Comparison of ENCODE assay signal across 6 cellular contexts in the genomic region with DNA sequence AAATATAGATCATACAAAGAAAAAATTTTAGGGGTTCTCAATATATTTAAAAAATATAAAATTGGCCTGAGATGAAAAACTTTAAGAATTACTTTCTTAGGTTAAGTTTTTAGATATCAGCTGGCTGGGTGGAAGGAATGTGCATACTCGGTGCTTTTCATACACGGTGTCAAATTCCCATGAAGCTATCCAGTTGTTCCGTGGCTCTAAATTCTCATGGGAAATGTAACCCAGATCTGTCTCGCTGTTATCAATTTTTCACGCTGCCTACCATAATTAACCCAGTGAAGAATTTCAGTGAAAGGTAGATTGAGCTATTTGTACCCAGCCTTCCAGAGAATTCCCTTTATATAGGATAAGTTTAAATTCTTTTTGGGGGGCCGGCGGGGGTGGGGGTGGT. TPM values are rescaled to one million over a fixed set of nuclear protein-coding genes. Genes with fewer than 3 reads are reported as not detected.
"Had no signal": no experiment of that assay in that cellular context is flagged by ENCODE, and none has a peak within 500 bp of the region (broad histone marks: within the 10 kb centered on the region; RNA-seq: fewer than 3 reads in every experiment).

No MANE protein-coding gene starts in this region.

- DNase-seq: H9, HCEC 1CT, KBM-7 had no signal

- H3K4me2 ChIP-seq: GM23338 had no signal

- H3K4me3 ChIP-seq: GM23338 had no signal

- H2AFZ ChIP-seq: GM23338 had no signal

RNA-seq across cellular contexts. Expression of gene ZNF835, which starts 11.6 kb away (rescaled TPM):
- total RNA-seq: HT-29 had no signal

RNA-seq across cellular contexts. Expression of gene SMIM17, which starts 40.2 kb away (rescaled TPM):
- total RNA-seq: H1, HT-29 had no signal
